37 cellular contexts compared by ENCODE assay signal in the genomic region with DNA sequence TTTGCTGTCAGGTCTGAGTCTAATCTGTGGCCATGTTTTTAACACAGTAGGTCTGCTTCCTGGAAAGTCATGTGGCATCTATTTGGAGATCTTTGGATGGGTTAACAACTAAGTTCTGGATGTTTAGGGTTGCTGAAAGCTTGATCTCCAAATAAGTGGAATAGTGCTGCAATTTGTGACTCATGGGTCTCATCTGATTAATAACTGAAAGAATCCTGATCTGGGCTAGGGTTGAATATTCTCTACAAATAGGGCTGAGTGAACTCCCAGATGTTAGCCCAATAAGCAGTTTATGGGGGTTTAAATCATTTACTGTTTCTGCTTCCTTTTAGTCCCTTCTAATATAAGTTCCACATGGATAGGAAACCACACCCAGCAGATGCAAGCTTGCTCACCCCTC. TPM values are rescaled to one million over a fixed set of nuclear protein-coding genes. Genes with fewer than 3 reads are reported as not detected.
"Had no signal": no experiment of that assay in that cellular context is flagged by ENCODE, and none has a peak within 500 bp of the region (broad histone marks: within the 10 kb centered on the region; RNA-seq: fewer than 3 reads in every experiment).

No MANE protein-coding gene starts in this region.

- FAIRE-seq: endometrium, islet of Langerhans, small intestine had no signal

- H3K36me3 ChIP-seq: esophagus squamous epithelium, gastroesophageal sphincter, heart left ventricle, left lung, neural progenitor cell, prostate gland, thyroid gland, vagina had no signal

- H3K4me3 ChIP-seq: coronary artery, esophagus squamous epithelium, gastroesophageal sphincter, heart left ventricle, hepatocyte, left lung, mucosa of descending colon, neural progenitor cell, prostate gland, thyroid gland, vagina had no signal

- H3K27ac ChIP-seq: coronary artery, esophagus squamous epithelium, foreskin keratinocyte, gastroesophageal sphincter, heart left ventricle, hepatocyte, left lung, neural progenitor cell, prostate gland, thyroid gland, vagina had no signal

- H3K27me3 ChIP-seq: esophagus squamous epithelium, foreskin keratinocyte, gastroesophageal sphincter, hepatocyte, left lung, neural progenitor cell, thyroid gland, vagina had no signal

- H3K9me3 ChIP-seq: esophagus squamous epithelium, gastroesophageal sphincter, heart left ventricle, left lung, mucosa of descending colon, prostate gland, thyroid gland, vagina had no signal

- DNase-seq: dermis blood vessel endothelial cell; effector memory CD8-positive, alpha-beta T cell; erythroblast; esophagus squamous epithelium; foreskin keratinocyte; heart left ventricle; left cardiac atrium; left lung; mesenchymal stem cell; mucosa of descending colon; naive B cell; right cardiac atrium; small intestine; stimulated activated CD4-positive, alpha-beta T cell treated with anti-CD3 and anti-CD28 coated beads, Interleukin-15, amount 100 ng/mL, for 24 hours; stimulated activated CD4-positive, alpha-beta T cell treated with anti-CD3 and anti-CD28 coated beads, Interleukin-2, amount 100 ng/mL, for 48 hours; stimulated activated CD8-positive, alpha-beta memory T cell treated with anti-CD3 and anti-CD28 coated beads, Interleukin-4, amount 100 ng/mL, for 48 hours; stimulated activated naive CD4-positive, alpha-beta T cell; stimulated activated naive CD8-positive, alpha-beta T cell treated with anti-CD3 and anti-CD28 coated beads, Interleukin-15, amount 100 ng/mL, for 72 hours; thyroid gland; trophoblast cell had no signal

RNA-seq across cellular contexts. Expression of a gene that starts 23.1 kb away (rescaled TPM):
- total RNA-seq: dermis blood vessel endothelial cell; esophagus squamous epithelium; foreskin keratinocyte; gastroesophageal sphincter; heart left ventricle; hepatocyte; kidney epithelial cell; left cardiac atrium; left lung; lower leg skin; lung microvascular endothelial cell; mesothelial cell of epicardium; mucosa of descending colon; natural killer cell treated with Interleukin-12 subunit alpha and Interleukin-12 subunit beta and Interleukin-15 and Interleukin-18, amount 100 ng/mL, for 72 hours; osteocyte; right cardiac atrium; subcutaneous adipose tissue; temporal lobe; thyroid gland; ureter; vagina had no signal

RNA-seq across cellular contexts. Expression of a gene that starts 31.7 kb away (rescaled TPM):
- total RNA-seq: dermis blood vessel endothelial cell; esophagus squamous epithelium; foreskin keratinocyte; kidney epithelial cell; lung microvascular endothelial cell; mucosa of descending colon; natural killer cell treated with Interleukin-12 subunit alpha and Interleukin-12 subunit beta and Interleukin-15 and Interleukin-18, amount 100 ng/mL, for 72 hours; osteocyte; vagina had no signal
